In genomic region chr6:62043079-62043478, GRCh38 we compare ENCODE assay signal across 21 cellular contexts.
DNase-seq lines count a peak whose midpoint lies in the region; ATAC-seq, FAIRE-seq and TF ChIP-seq lines count a peak whose summit lies in the region.
"Had no signal": no experiment of that assay in that cellular context is flagged by ENCODE, and none has a peak within 500 bp of the region (broad histone marks: within the 10 kb centered on the region; RNA-seq: fewer than 3 reads in every experiment).

No MANE protein-coding gene starts in this region.

- H2AFZ ChIP-seq in MM.1S (ENCODE audit: low read length), result no peak overlapping the region
- no peak overlapping the region for H2AFZ ChIP-seq in GM12878 (ENCODE audit: control insufficient read depth, low read depth, low read length)
- H2AFZ ChIP-seq in osteoblast (ENCODE audit: low read length), result no peak overlapping the region
- H2AFZ ChIP-seq: GM23248 had no signal

- ATAC-seq in GM12878, result 0 out of 3 replicates have a peak, but pooled peaks have one; percentile 28
- ATAC-seq in right lobe of liver, result no peak
- ATAC-seq in HG03196 (IDR thresholded peaks at IDR 0.05; ENCODE audit: unreplicated experiment), result no peak

- H4K20me1 ChIP-seq in MM.1S (ENCODE audit: insufficient read depth, low read length) (no peaks in the 10 kb centered on the region), GM12878 (ENCODE audit: control insufficient read depth, insufficient read depth) (no peaks in the 10 kb centered on the region), osteoblast (ENCODE audit: insufficient read depth, low read length) (no peaks in the 10 kb centered on the region)

- FAIRE-seq in GM12878 (lab: Jason Lieb, UNC), result no peak
- FAIRE-seq: GM12892, H1 had no signal

- peak overlapping the region; percentile 86 for H3K27ac ChIP-seq in cardiac muscle cell
- peak overlapping the region; percentile 37; the same call in 1 of the 2 replicates for H3K27ac ChIP-seq in MM.1S (ENCODE audit: low read length)
- no peak overlapping the region for H3K27ac ChIP-seq in GM12878 (ENCODE audit: control insufficient read depth, insufficient read depth)
- H3K27ac ChIP-seq in right lobe of liver, result no peak overlapping the region
- H3K27ac ChIP-seq in osteoblast (ENCODE audit: low read depth, low read length), result no peak overlapping the region
- H3K27ac ChIP-seq: 22Rv1, GM23248 had no signal

- in situ Hi-C loops in GM12878 (cut with MboI), result no loop called here

- no peak for TF ChIP-seq RAD21 in GM12878 (IDR thresholded peaks at IDR 0.05; ENCODE audit: insufficient read depth, low read depth, low read length)

- POLR2A ChIA-PET in GM12878 (lab: Charles Lee), result no interaction called here

- RAD21 ChIA-PET in GM12878 (lab: Charles Lee; ENCODE audit: unreplicated experiment), result no interaction called here

- no peaks in the 10 kb centered on the region for H3F3A ChIP-seq in MM.1S (ENCODE audit: insufficient read depth, low read length)

- CTCF ChIA-PET in GM12878 (lab: Yijun Ruan, JAX), result interaction anchor here (0.7 kb wide), 1 partner anchor 36 kb away, joined by 3 read pairs; no protein-coding TSS in a partner anchor

- TF ChIP-seq POLR2A in GM12878 (IDR thresholded peaks at IDR 0.05; ENCODE audit: low read depth, low read length) (no peak), right lobe of liver (IDR thresholded peaks at IDR 0.05) (no peak)

- BruUV-seq in GM12878 (replicated peaks; lab: Mats Ljungman, UMichigan), result no TSS peak

- no peaks in the 10 kb centered on the region for H3K9me2 ChIP-seq in MM.1S (replicated peaks; ENCODE audit: insufficient read depth, low read length)

- TF ChIP-seq EP300 in GM12878 (IDR thresholded peaks at IDR 0.05; ENCODE audit: borderline replicate concordance in 1 of 2, control insufficient read depth in 1 of 2, low read depth in 2 of 2, low read length in 2 of 2), result no peak

- no peaks in the 10 kb centered on the region for H3K9me3 ChIP-seq in cardiac muscle cell (ENCODE audit: low read depth)
- no peaks in the 10 kb centered on the region for H3K9me3 ChIP-seq in MM.1S (replicated peaks; ENCODE audit: insufficient read depth, low read length)
- no peaks in the 10 kb centered on the region for H3K9me3 ChIP-seq in GM12878 (replicated peaks; ENCODE audit: control insufficient read depth, insufficient read depth, low read length)
- no peaks in the 10 kb centered on the region for H3K9me3 ChIP-seq in right lobe of liver
- H3K9me3 ChIP-seq in osteoblast (ENCODE audit: low read depth, low read length), result no peaks in the 10 kb centered on the region
- H3K9me3 ChIP-seq: BE2C had no signal

- TF ChIP-seq CTCF in cardiac muscle cell (IDR thresholded peaks at IDR 0.05; ENCODE audit: low read depth, low read length), result no peak
- no peak for TF ChIP-seq CTCF in MM.1S (IDR thresholded peaks at IDR 0.05; ENCODE audit: low read length)
- no peak for TF ChIP-seq CTCF in GM12878 (IDR thresholded peaks at IDR 0.05 in 2 of 3, conservative IDR thresholded peaks at IDR 0.05 in 1 of 3; ENCODE audit: control insufficient read depth in 2 of 3, extremely low read depth in 1 of 3, insufficient read depth in 1 of 3, low read depth in 3 of 3, low read length in 3 of 3)
- TF ChIP-seq CTCF in right lobe of liver (IDR thresholded peaks at IDR 0.05), result no peak
- no peak for TF ChIP-seq CTCF in osteoblast (IDR thresholded peaks at IDR 0.05; ENCODE audit: extremely low read depth, low read depth, low read length)

- H3K36me3 ChIP-seq in cardiac muscle cell, result no peaks in the 10 kb centered on the region
- no peaks in the 10 kb centered on the region for H3K36me3 ChIP-seq in MM.1S (replicated peaks; ENCODE audit: insufficient read depth, low read length)
- no peaks in the 10 kb centered on the region for H3K36me3 ChIP-seq in GM12878 (ENCODE audit: control insufficient read depth in 2 of 2, insufficient read depth in 2 of 2, low read length in 1 of 2)
- H3K36me3 ChIP-seq in right lobe of liver, result no peaks in the 10 kb centered on the region
- no peaks in the 10 kb centered on the region for H3K36me3 ChIP-seq in osteoblast (ENCODE audit: insufficient read depth, low read length)
- H3K36me3 ChIP-seq: BE2C had no signal

- no peaks in the 10 kb centered on the region for H3K27me3 ChIP-seq in cardiac muscle cell
- no peaks in the 10 kb centered on the region for H3K27me3 ChIP-seq in MM.1S (replicated peaks; ENCODE audit: insufficient read depth, low read length)
- no peaks in the 10 kb centered on the region for H3K27me3 ChIP-seq in GM12878 (replicated peaks in 1 of 2; ENCODE audit: control insufficient read depth in 2 of 2, insufficient read depth in 2 of 2, low read length in 1 of 2)
- no peaks in the 10 kb centered on the region for H3K27me3 ChIP-seq in right lobe of liver
- no peaks in the 10 kb centered on the region for H3K27me3 ChIP-seq in osteoblast (ENCODE audit: insufficient read depth, low read length)
- H3K27me3 ChIP-seq: BE2C had no signal

- no peak overlapping the region for H3K9ac ChIP-seq in MM.1S (ENCODE audit: low read length)
- H3K9ac ChIP-seq in GM12878 (ENCODE audit: control insufficient read depth, insufficient read depth, low read length), result no peak overlapping the region
- H3K9ac ChIP-seq: GM23248 had no signal

- H3K4me2 ChIP-seq in MM.1S (ENCODE audit: low read depth, low read length) (peak overlapping the region; percentile 13; the same call in 1 of the 2 replicates), GM12878 (ENCODE audit: control insufficient read depth, insufficient read depth) (no peak overlapping the region), osteoblast (ENCODE audit: insufficient read depth, low read length) (no peak overlapping the region)

- H3K79me2 ChIP-seq in MM.1S (ENCODE audit: low read length) (no peaks in the 10 kb centered on the region), GM12878 (ENCODE audit: control insufficient read depth, insufficient read depth, low read length) (no peaks in the 10 kb centered on the region), osteoblast (ENCODE audit: insufficient read depth, low read length) (no peaks in the 10 kb centered on the region)

- SMC1A ChIA-PET in GM12878 (lab: Charles Lee; ENCODE audit: uncharacterized antibody, unreplicated experiment), result interaction anchor here (0.9 to 1.2 kb wide), 2 partner anchors 8 to 21 kb away, joined by 3 read pairs; no protein-coding TSS in a partner anchor

- no peak overlapping the region for H3K4me3 ChIP-seq in cardiac muscle cell
- H3K4me3 ChIP-seq in MM.1S (ENCODE audit: low read length), result no peak overlapping the region
- H3K4me3 ChIP-seq in GM12878, result no peak overlapping the region
- H3K4me3 ChIP-seq in right lobe of liver, result no peak overlapping the region
- H3K4me3 ChIP-seq in osteoblast (ENCODE audit: insufficient read depth, low read length), result no peak overlapping the region
- H3K4me3 ChIP-seq: GM23248 had no signal

- H3K4me1 ChIP-seq in cardiac muscle cell (ENCODE audit: low read depth) (peaks cover 29% of the 10 kb centered on the region), MM.1S (ENCODE audit: low read length) (peaks cover 9% of the 10 kb centered on the region), GM12878 (ENCODE audit: control insufficient read depth, insufficient read depth, low read length) (no peaks in the 10 kb centered on the region), right lobe of liver (no peaks in the 10 kb centered on the region), osteoblast (ENCODE audit: insufficient read depth, low read length) (no peaks in the 10 kb centered on the region)
- H3K4me1 ChIP-seq: BE2C had no signal

- intact Hi-C loops in cardiac septum (cut with DNase I), result no loop called here
- intact Hi-C loops in GM12878 (cut with micrococcal nuclease; ENCODE audit: unreplicated experiment), result no loop called here
- intact Hi-C loops in right lobe of liver (cut with DNase I), result no loop called here

- DNase-seq in cardiac muscle cell (ENCODE audit: low read depth in 1 of 2, low spot score in 1 of 2) (peak in 1 of 2 donors; percentile 50), cardiac septum (ENCODE audit: low spot score) (no peak), MM.1S (peak; percentile 80), GM12878 (ENCODE audit: low read depth, low spot score) (no peak), right lobe of liver (no peak), islet precursor cell (no peak), osteoblast (ENCODE audit: insufficient read length, low spot score, missing footprints) (no peak)
- DNase-seq: BE2C; C1 segment of cervical spinal cord; Calu3; CD4-positive, alpha-beta memory T cell; COR-L47; DMS79 treated with DMSO at 0.1 percent for 48 hours; GF-D8; GM23248; H7; HCEC 1CT had no signal

TF ChIP-seq in GM12878, 131 proteins besides CTCF, POLR2A, EP300 and RAD21:
- TF ChIP-seq SUPT20H (IDR thresholded peaks at IDR 0.05; ENCODE audit: borderline replicate concordance, control insufficient read depth, low read depth, low read length), result no peak
- TF ChIP-seq DPF2 (IDR thresholded peaks at IDR 0.05), result no peak
- TF ChIP-seq KAT2A (conservative IDR thresholded peaks at IDR 0.05; ENCODE audit: control insufficient read depth, low read depth, low read length), result no peak
- no peak for TF ChIP-seq EED (IDR thresholded peaks at IDR 0.05; ENCODE audit: low read depth)
- TF ChIP-seq NBN (IDR thresholded peaks at IDR 0.05), result no peak
- no peak for TF ChIP-seq CEBPB (IDR thresholded peaks at IDR 0.05; ENCODE audit: borderline replicate concordance in 1 of 2, low read depth in 2 of 2, low read length in 2 of 2)
TF ChIP-seq in GM12878: peak in this region for 0.

Comparison
In these comparisons a context has a peak if more than half of its experiments do, and no peak if none do; other contexts are left out.
1. H3K27ac ChIP-seq: peak in cardiac muscle cell (single experiment) and MM.1S (single experiment); none in GM12878 (single experiment), right lobe of liver (0 of 3) and osteoblast (single experiment).